In the genomic region with DNA sequence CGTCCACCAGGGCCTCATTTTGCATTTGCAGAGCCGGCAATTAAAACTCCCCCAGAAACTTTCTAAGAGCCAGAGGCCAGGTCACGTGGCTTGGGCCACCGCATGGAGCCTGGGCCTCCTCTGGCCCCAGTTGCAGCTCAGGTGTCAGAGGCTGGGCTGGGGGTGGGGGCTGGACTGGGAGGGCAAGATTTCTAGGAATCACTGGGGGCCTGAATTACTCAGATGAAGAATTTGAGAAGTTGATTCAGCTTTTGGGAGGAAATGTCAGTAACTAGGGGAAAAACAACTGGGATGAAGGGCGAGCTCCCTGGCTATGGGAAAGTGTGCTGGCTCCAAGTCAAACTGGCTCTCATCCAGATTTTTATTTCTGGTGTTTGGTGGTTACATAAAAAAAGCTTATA, we compare ENCODE assay signal across 12 cellular contexts.
DNase-seq lines count a peak whose midpoint lies in the region; ATAC-seq and TF ChIP-seq lines count a peak whose summit lies in the region.
"Had no signal": no experiment of that assay in that cellular context is flagged by ENCODE, and none has a peak within 500 bp of the region (broad histone marks: within the 10 kb centered on the region; RNA-seq: fewer than 3 reads in every experiment).

No MANE protein-coding gene starts in this region.

- no CpG with 5 or more reads among the region's 5 CpGs for WGBS in mesendoderm (ENCODE audit: extremely low coverage, insufficient coverage, low lambda C conversion rate)

- intact Hi-C loops in lower lobe of right lung (cut with DNase I) = no loop called here
- intact Hi-C loops in tibial artery (cut with DNase I; ENCODE audit: low total_unique reads) = no loop called here

- H3K4me1 ChIP-seq in lower lobe of right lung = peaks cover 15% of the 10 kb centered on the region
- H3K4me1 ChIP-seq in tibial artery = peaks cover 3 to 23% (median 18%) of the 10 kb centered on the region in 4 donors
- no peaks in the 10 kb centered on the region for H3K4me1 ChIP-seq in mesendoderm (ENCODE audit: control insufficient read depth, low read depth, low read length)

- H3K36me3 ChIP-seq in MG63 (no peaks in the 10 kb centered on the region), lower lobe of right lung (no peaks in the 10 kb centered on the region), tibial artery (no peaks in the 10 kb centered on the region), mesendoderm (ENCODE audit: control insufficient read depth, insufficient read depth, low read length) (no peaks in the 10 kb centered on the region)

- no peak overlapping the region for H3K4me3 ChIP-seq in MG63
- H3K4me3 ChIP-seq in lower lobe of right lung = no peak overlapping the region
- no peak overlapping the region for H3K4me3 ChIP-seq in tibial artery
- H3K4me3 ChIP-seq in mesendoderm (ENCODE audit: low read length) = no peak overlapping the region

- peak; percentile 27 to 50 for ATAC-seq in lower lobe of right lung
- ATAC-seq: T-helper 17 cell had no signal

- H2AK5ac ChIP-seq in mesendoderm (ENCODE audit: low read length) = no peak overlapping the region

- no peak overlapping the region for H3K4me2 ChIP-seq in mesendoderm (ENCODE audit: low read length)

- H3K27ac ChIP-seq in lower lobe of right lung (peak overlapping the region; percentile 66), tibial artery (peak overlapping the region; percentile 73 to 74), mesendoderm (ENCODE audit: low read depth, low read length) (no peak overlapping the region)

- TF ChIP-seq CTCF in lower lobe of right lung (IDR thresholded peaks at IDR 0.05) (no peak), tibial artery (IDR thresholded peaks at IDR 0.05) (no peak)

- H3K9me3 ChIP-seq in MG63 = no peaks in the 10 kb centered on the region
- H3K9me3 ChIP-seq in lower lobe of right lung = no peaks in the 10 kb centered on the region
- no peaks in the 10 kb centered on the region for H3K9me3 ChIP-seq in tibial artery

- H3K27me3 ChIP-seq in MG63 (no peaks in the 10 kb centered on the region), lower lobe of right lung (ENCODE audit: low read depth) (no peaks in the 10 kb centered on the region), tibial artery (no peaks in the 10 kb centered on the region), mesendoderm (ENCODE audit: insufficient read depth, low read length, poor library complexity) (no peaks in the 10 kb centered on the region)

- no peak overlapping the region for H2BK120ac ChIP-seq in mesendoderm (ENCODE audit: low read depth, low read length)

- no peak overlapping the region for H3K18ac ChIP-seq in mesendoderm (ENCODE audit: low read length)

- DNase-seq in MG63 = peak; percentile 32
- DNase-seq in dedifferentiated amniotic fluid mesenchymal stem cell (ENCODE audit: extremely low spot score) = peak; percentile 19
- DNase-seq in lower lobe of right lung = no peak
- DNase-seq in tibial artery = peak; percentile 52 to 75
- no peak for DNase-seq in activated T-cell treated with anti-CD3 and anti-CD28 coated beads for 4 hours
- no peak for DNase-seq in cerebellar nuclear complex (lab: John Stamatoyannopoulos, UW)
- no peak for DNase-seq in mesendoderm
- DNase-seq in CD1c-positive myeloid dendritic cell (ENCODE audit: extremely low spot score) = no peak
- DNase-seq: activated effector memory CD4-positive, alpha-beta T cell treated with Interleukin-2 at 50 U/mL for 16 hours; retina; substantia nigra; T-helper 17 cell had no signal

- no peak overlapping the region for H3K9ac ChIP-seq in mesendoderm (ENCODE audit: low read length)

- no peak overlapping the region for H3K23ac ChIP-seq in mesendoderm (ENCODE audit: low read length)

- H3K4ac ChIP-seq in mesendoderm (ENCODE audit: low read depth, low read length) = no peak overlapping the region

- H2BK15ac ChIP-seq in mesendoderm (replicated peaks; ENCODE audit: low read depth) = no peak overlapping the region

- H3K56ac ChIP-seq in mesendoderm (ENCODE audit: low read length) = no peak overlapping the region

- no peak overlapping the region for H2BK5ac ChIP-seq in mesendoderm (ENCODE audit: low read length)

- H3K79me1 ChIP-seq in mesendoderm (ENCODE audit: low read length) = no peaks in the 10 kb centered on the region

- no peaks in the 10 kb centered on the region for H3K79me2 ChIP-seq in mesendoderm (ENCODE audit: control insufficient read depth, insufficient read depth, low read length)

- H4K5ac ChIP-seq in mesendoderm (ENCODE audit: low read length) = no peak overlapping the region

- no peak overlapping the region for H4K8ac ChIP-seq in mesendoderm (ENCODE audit: low read depth, low read length)

Comparison
In these comparisons a context has a peak if more than half of its experiments do, and no peak if none do; other contexts are left out.
1. DNase-seq: peak in MG63 (single experiment), dedifferentiated amniotic fluid mesenchymal stem cell (single experiment) and tibial artery (2 of 2); none in lower lobe of right lung (single experiment), activated T-cell treated with anti-CD3 and anti-CD28 coated beads for 4 hours (single experiment), cerebellar nuclear complex (0 of 2), mesendoderm (single experiment) and CD1c-positive myeloid dendritic cell (single experiment).